In genomic region chr15:77542491-77543001, GRCh38 we compare ENCODE assay signal across 8 cellular contexts.
DNase-seq lines count a peak whose midpoint lies in the region; ATAC-seq and TF ChIP-seq lines count a peak whose summit lies in the region.

No MANE protein-coding gene starts in this region.

- H3K27me3 ChIP-seq in GM06990 (replicated peaks; ENCODE audit: control insufficient read depth, insufficient read depth, low read length), result no peaks in the 10 kb centered on the region
- H3K27me3 ChIP-seq in Peyer's patch, result no peaks in the 10 kb centered on the region
- H3K27me3 ChIP-seq in dorsolateral prefrontal cortex, result no peaks in the 10 kb centered on the region

- intact Hi-C loops in dorsolateral prefrontal cortex (cut with DNase I), result loop anchor here (1.0 to 10.0 kb wide), 9 partner anchors 122 to 600 kb away; partner anchors contain the start of genes HMG20A (in 2 of the 2) and PEAK1 (in 2 of the 2)

- H3K4me1 ChIP-seq in Peyer's patch, result peaks cover 0 to 16% (median 9%) of the 10 kb centered on the region in 4 donors

- no peak for TF ChIP-seq CTCF in GM06990 (IDR thresholded peaks at IDR 0.05; ENCODE audit: insufficient read depth, low read length, poor library complexity, severe bottlenecking)
- no peak for TF ChIP-seq CTCF in Peyer's patch (IDR thresholded peaks at IDR 0.05)
- no peak for TF ChIP-seq CTCF in dorsolateral prefrontal cortex (IDR thresholded peaks at IDR 0.05 in 54 of 56, conservative IDR thresholded peaks at IDR 0.05 in 2 of 56; ENCODE audit: low read depth in 1 of 56, partially characterized antibody in 56 of 56)

- H3K36me3 ChIP-seq in GM06990 (ENCODE audit: control insufficient read depth, insufficient read depth, low read length) (no peaks in the 10 kb centered on the region), Peyer's patch (no peaks in the 10 kb centered on the region)

- TF ChIP-seq POLR2A in Peyer's patch (IDR thresholded peaks at IDR 0.05), result no peak

- no peak for ATAC-seq in GM18870 (IDR thresholded peaks at IDR 0.05; ENCODE audit: unreplicated experiment)

- DNase-seq in GM06990 (ENCODE audit: extremely low read depth, insufficient read length) (no peak), Peyer's patch (no peak), dorsolateral prefrontal cortex (peak in 1 of 10 donors; percentile 44), renal cortical epithelial cell (ENCODE audit: low read depth) (peak; percentile 47), amniotic stem cell (lab: John Stamatoyannopoulos, UW) (no peak), midbrain (lab: John Stamatoyannopoulos, UW) (no peak)
- DNase-seq in activated CD4-positive, CD25-positive, alpha-beta regulatory T cell (lab: John Stamatoyannopoulos, UW), result no peak

- no peaks in the 10 kb centered on the region for H3K9me3 ChIP-seq in Peyer's patch

- H3K4me3 ChIP-seq in GM06990 (replicated peaks; ENCODE audit: low read depth, low read length) (peak overlapping the region; percentile 66), Peyer's patch (peak overlapping the region in 3 of 4 donors; percentile 53 to 62 (median 54)), dorsolateral prefrontal cortex (peak overlapping the region in 52 of 59 donors; percentile 35 to 68 (median 52))

- H3K27ac ChIP-seq in Peyer's patch, result no peak overlapping the region
- H3K27ac ChIP-seq in dorsolateral prefrontal cortex, result peak overlapping the region; percentile 42 to 98 (median 91)

Comparison
In these comparisons a context has a peak if more than half of its experiments do, and no peak if none do; other contexts are left out.
1. H3K27ac ChIP-seq: peak in dorsolateral prefrontal cortex (59 of 59); none in Peyer's patch (0 of 4).
2. Peak in every context shown above with its lines, with median percentiles within 50 percentile points of each other: H3K4me3 ChIP-seq.